8 cellular contexts compared by ENCODE assay signal in the genomic region with DNA sequence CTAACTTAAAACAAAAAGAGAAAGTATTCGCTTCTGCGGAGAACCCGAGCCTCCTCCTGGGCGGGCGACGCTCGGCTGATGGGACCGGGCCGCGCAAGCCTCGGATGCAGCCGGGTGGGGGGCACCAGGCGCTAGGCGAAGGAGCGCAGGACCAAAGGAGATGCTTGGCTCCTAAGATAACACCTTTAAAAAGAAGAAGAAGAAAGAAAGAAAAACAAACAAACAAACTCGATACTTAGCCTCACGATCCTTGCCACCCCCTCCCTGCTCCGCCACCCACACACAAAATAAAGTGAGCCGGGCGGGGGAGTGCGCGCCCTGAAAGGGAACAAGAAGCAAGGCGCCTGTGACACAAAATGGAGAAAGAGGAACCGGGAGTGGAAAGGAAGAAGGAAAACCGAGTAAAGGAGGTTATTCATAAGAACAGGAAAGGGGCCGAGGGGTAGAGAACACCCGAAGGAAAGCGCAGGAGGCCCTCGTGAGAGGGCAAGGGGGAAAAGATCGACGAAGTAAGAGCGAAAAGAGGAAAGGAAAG. TPM values are rescaled to one million over a fixed set of nuclear protein-coding genes. Genes with fewer than 3 reads are reported as not detected.
DNase-seq lines count a peak whose midpoint lies in the region; ATAC-seq and TF ChIP-seq lines count a peak whose summit lies in the region.

No MANE protein-coding gene starts in this region.

- no peak for ATAC-seq in GM18519 (IDR thresholded peaks at IDR 0.05; ENCODE audit: low FRiP score, unreplicated experiment)

- DNase-seq in GM10266 (ENCODE audit: extremely low spot score) (peak; percentile 74), HFF-Myc (ENCODE audit: extremely low read depth, low read depth) (no peak), NCI-H1092 (lab: John Stamatoyannopoulos, UW) (peak; percentile 8), lung microvascular endothelial cell (ENCODE audit: low read depth in 2 of 2) (peak; percentile 40 to 66)
- DNase-seq in activated CD4-positive, alpha-beta T cell treated with anti-CD3 and anti-CD28 coated beads, Interleukin-2, amount 50 U/mL, for 24 hours (ENCODE audit: low read depth in 1 of 2, low spot score in 1 of 2): peak; percentile 54 to 56
- peak; percentile 22 for DNase-seq in effector CD8-positive, alpha-beta T cell (lab: John Stamatoyannopoulos, UW)
- DNase-seq in stimulated activated CD4-positive, alpha-beta T cell treated with anti-CD3 and anti-CD28 coated beads, TNF-alpha, amount 100 ng/mL, for 48 hours (ENCODE audit: low read depth in 3 of 3): peak in 2 of 3 donors; percentile 43 to 50

- H3K4me3 ChIP-seq in HFF-Myc (replicated peaks; ENCODE audit: low read depth, low read length): peak overlapping the region; percentile 54

- TF ChIP-seq CTCF in GM10266 (IDR thresholded peaks at IDR 0.05; ENCODE audit: control insufficient read depth, insufficient read depth, low read depth, missing control alignments): no peak
- no peak for TF ChIP-seq CTCF in HFF-Myc (IDR thresholded peaks at IDR 0.05; ENCODE audit: low read depth, low read length, missing control alignments)

RNA-seq across cellular contexts. Expression of a gene that starts 34.0 kb away (rescaled TPM):
- total RNA-seq in lung microvascular endothelial cell: not detected in 2 replicates
